In genomic region chr1:1783320-1783719, GRCh38 we compare ENCODE assay signal across 8 cellular contexts. TPM values are rescaled to one million over a fixed set of nuclear protein-coding genes. Genes with fewer than 3 reads are reported as not detected.
DNase-seq lines count a peak whose midpoint lies in the region; ATAC-seq, FAIRE-seq and TF ChIP-seq lines count a peak whose summit lies in the region.

No MANE protein-coding gene starts in this region.

- H3K4me2 ChIP-seq in A549 = peak overlapping the region; percentile 55

- H3K9me3 ChIP-seq in A549 = no peaks in the 10 kb centered on the region
- no peaks in the 10 kb centered on the region for H3K9me3 ChIP-seq in HEK293 (ENCODE audit: control insufficient read depth, insufficient read depth, low read depth, low read length)
- no peaks in the 10 kb centered on the region for H3K9me3 ChIP-seq in breast epithelium

- H3K27ac Mint-ChIP-seq in natural killer cell treated with Interleukin-12 subunit alpha and Interleukin-12 subunit beta and Interleukin-15 and Interleukin-18, amount 100 ng/mL, for 72 hours = peak overlapping the region; percentile 69 to 96

- peak overlapping the region; percentile 43 for H3K4me3 Mint-ChIP-seq in natural killer cell treated with Interleukin-12 subunit alpha and Interleukin-12 subunit beta and Interleukin-15 and Interleukin-18, amount 100 ng/mL, for 72 hours

- H3K4me3 ChIP-seq in A549 (no peak overlapping the region), HEK293 (ENCODE audit: low read depth, low read length) (no peak overlapping the region), breast epithelium (no peak overlapping the region)

- TF ChIP-seq RAD21 in A549 (conservative IDR thresholded peaks at IDR 0.05 in 1 of 2, IDR thresholded peaks at IDR 0.05 in 1 of 2) = no peak

- peaks cover 35% of the 10 kb centered on the region for H3K4me1 ChIP-seq in A549
- no peaks in the 10 kb centered on the region for H3K4me1 ChIP-seq in HEK293 (ENCODE audit: control insufficient read depth, insufficient read depth, low read length)
- H3K4me1 ChIP-seq in breast epithelium = peaks cover 3 to 36% of the 10 kb centered on the region in 2 donors

- no peak for TF ChIP-seq EP300 in A549 (IDR thresholded peaks at IDR 0.05)

- no peaks in the 10 kb centered on the region for H3K27me3 ChIP-seq in breast epithelium

- 91% methylated on average over 6 of the region's 8 CpGs for WGBS in A549 (ENCODE audit: missing lambda C conversion rate)

- peaks cover 32 to 36% of the 10 kb centered on the region in 2 donors for H3K4me1 Mint-ChIP-seq in natural killer cell treated with Interleukin-12 subunit alpha and Interleukin-12 subunit beta and Interleukin-15 and Interleukin-18, amount 100 ng/mL, for 72 hours (ENCODE audit: low read depth in 2 of 2)

- H3K36me3 Mint-ChIP-seq in natural killer cell treated with Interleukin-12 subunit alpha and Interleukin-12 subunit beta and Interleukin-15 and Interleukin-18, amount 100 ng/mL, for 72 hours = peaks cover 10% of the 10 kb centered on the region

- no peaks in the 10 kb centered on the region for H3K27me3 Mint-ChIP-seq in natural killer cell treated with Interleukin-12 subunit alpha and Interleukin-12 subunit beta and Interleukin-15 and Interleukin-18, amount 100 ng/mL, for 72 hours

- CTCF ChIA-PET in A549 (lab: Yijun Ruan, JAX) = no interaction called here
- CTCF ChIA-PET in HEK293 (lab: Yijun Ruan, JAX) = no interaction called here

- H3K27ac ChIP-seq in A549 (peak overlapping the region in 1 of 2 experiments; percentile 79; a peak in 3 of 6 replicates), HEK293 (ENCODE audit: extremely low read depth, low read depth, low read length) (no peak overlapping the region), breast epithelium (peak overlapping the region; percentile 90 to 96)

- DNase-seq in A549 (ENCODE audit: low read depth in 1 of 2, low spot score in 1 of 2) = no peak
- no peak for DNase-seq in breast epithelium (ENCODE audit: low spot score in 2 of 2)
- DNase-seq in natural killer cell treated with Interleukin-12 subunit alpha and Interleukin-12 subunit beta and Interleukin-15 and Interleukin-18, amount 100 ng/mL, for 72 hours (ENCODE audit: low spot score) = no peak
- no peak for DNase-seq in T-helper 9 cell
- no peak for DNase-seq in DMS 273 (lab: John Stamatoyannopoulos, UW; ENCODE audit: unreplicated experiment)
- no peak for DNase-seq in HUDEP-2 (lab: John Stamatoyannopoulos, UW; ENCODE audit: unreplicated experiment in 76 of 76)
- DNase-seq in retina = no peak

- intact Hi-C loops in breast epithelium (cut with DNase I; ENCODE audit: low total_unique reads) = no loop called here

- POLR2A ChIA-PET in A549 (lab: Yijun Ruan, JAX) (no interaction called here), HEK293 (lab: Yijun Ruan, JAX) (no interaction called here)

- ATAC-seq in A549 = no peak
- ATAC-seq in natural killer cell treated with Interleukin-12 subunit alpha and Interleukin-12 subunit beta and Interleukin-15 and Interleukin-18, amount 100 ng/mL, for 72 hours = no peak

- H3K36me3 ChIP-seq in HEK293 (ENCODE audit: control insufficient read depth in 2 of 2, insufficient read depth in 1 of 2, low read length in 2 of 2) (peaks cover 15 to 41% of the 10 kb centered on the region in 2 experiments), breast epithelium (peaks cover under 1% of the 10 kb centered on the region)

- TF ChIP-seq POLR2A in A549 (IDR thresholded peaks at IDR 0.05; ENCODE audit: low read length) (no peak), breast epithelium (IDR thresholded peaks at IDR 0.05) (no peak)

- FAIRE-seq in A549 (lab: Jason Lieb, UNC) = no peak

- H3K9me3 Mint-ChIP-seq in natural killer cell treated with Interleukin-12 subunit alpha and Interleukin-12 subunit beta and Interleukin-15 and Interleukin-18, amount 100 ng/mL, for 72 hours = no peaks in the 10 kb centered on the region

- no peak for TF ChIP-seq CTCF in A549 (IDR thresholded peaks at IDR 0.05)
- TF ChIP-seq CTCF in HEK293 (tag by site-specific recombination; IDR thresholded peaks at IDR 0.05) = no peak
- no peak for TF ChIP-seq CTCF in breast epithelium (IDR thresholded peaks at IDR 0.05)

TF ChIP-seq in A549, 52 proteins besides CTCF, POLR2A, EP300 and RAD21:
- no peak for TF ChIP-seq HDAC2 (IDR thresholded peaks at IDR 0.05)
- no peak for TF ChIP-seq JUNB (IDR thresholded peaks at IDR 0.05)
- no peak for TF ChIP-seq SMC3 (IDR thresholded peaks at IDR 0.05)
- no peak for TF ChIP-seq NFE2L2 (conservative IDR thresholded peaks at IDR 0.05; ENCODE audit: low read length)
- TF ChIP-seq USF2 (IDR thresholded peaks at IDR 0.05) = no peak
- no peak for TF ChIP-seq CEBPB (IDR thresholded peaks at IDR 0.05)
- TF ChIP-seq KDM1A (IDR thresholded peaks at IDR 0.05; ENCODE audit: low read depth) = no peak
- TF ChIP-seq ESRRA (IDR thresholded peaks at IDR 0.05; ENCODE audit: borderline replicate concordance, low read length) = no peak

TF ChIP-seq in HEK293, 187 proteins besides CTCF, POLR2A, EP300 and RAD21:
- TF ChIP-seq ATF2 (tag by site-specific recombination; IDR thresholded peaks at IDR 0.05; ENCODE audit: low read depth) = no peak
- TF ChIP-seq ZNF211 (tag by site-specific recombination; IDR thresholded peaks at IDR 0.05; ENCODE audit: low read depth) = no peak
- TF ChIP-seq ZNF341 (tag by site-specific recombination; IDR thresholded peaks at IDR 0.05; ENCODE audit: low read depth) = peak; percentile 2; the same call in 1 of the 2 replicates
- 0 out of 2 replicates have a peak, but pooled peaks have one; percentile 22 for TF ChIP-seq HIC1 (tag by site-specific recombination; IDR thresholded peaks at IDR 0.05)
TF ChIP-seq in HEK293: peak in this region for 2.

RNA-seq across cellular contexts. Expression of gene NADK, which starts 5.0 kb away (rescaled TPM):
- 32.9 and 35.8 TPM in 2 replicates for polyA plus RNA-seq in A549 (2011; rRNA removed)
- 59.4 and 67.3 TPM in 2 replicates for polyA plus RNA-seq in A549 (2012; cell fraction: cytosol; rRNA removed)
- polyA plus RNA-seq in A549 (2012; cell fraction: nucleus; rRNA removed) = 99.9 and 131 TPM in 2 replicates
- polyA plus RNA-seq in A549 (2017; fragmentation: RNase III; extraction: RNeasy Plus Mini Kit Qiagen cat#74134 plus additional on column Dnase treatment) = 37.1 to 40.0 TPM (median 38.4 TPM) in 3 replicates
- polyA minus RNA-seq in A549 (2011; rRNA and poly(A)+ RNA removed) = 20.1 and 27.9 TPM in 2 replicates
- 10 to 100 TPM; 71.1 to 89.1 (median 87.4) TPM for total RNA-seq in breast epithelium
- total RNA-seq in natural killer cell treated with Interleukin-12 subunit alpha and Interleukin-12 subunit beta and Interleukin-15 and Interleukin-18, amount 100 ng/mL, for 72 hours = 100 to 1,000 TPM in 1 of 2 donors, 10 to 100 TPM in 1; 89.1 to 145 TPM

RNA-seq across cellular contexts. Expression of gene CDK11A, which starts 59.2 kb away (rescaled TPM):
- 6.7 and 13.7 TPM in 2 replicates for polyA plus RNA-seq in A549 (2011; rRNA removed)
- 14.4 and 18.0 TPM in 2 replicates for polyA plus RNA-seq in A549 (2012; cell fraction: cytosol; rRNA removed)
- polyA plus RNA-seq in A549 (2012; cell fraction: nucleus; rRNA removed) = 147 and 150 TPM in 2 replicates
- 34.1 to 40.9 TPM (median 36.4 TPM) in 3 replicates for polyA plus RNA-seq in A549 (2017; fragmentation: RNase III; extraction: RNeasy Plus Mini Kit Qiagen cat#74134 plus additional on column Dnase treatment)
- polyA minus RNA-seq in A549 (2011; rRNA and poly(A)+ RNA removed) = 7.4 and 12.4 TPM in 2 replicates
- 10 to 100 TPM; 27.8 to 51.8 (median 41.6) TPM for total RNA-seq in breast epithelium
- 100 to 1,000 TPM in 1 of 2 donors, 10 to 100 TPM in 1; 75.9 to 129 TPM for total RNA-seq in natural killer cell treated with Interleukin-12 subunit alpha and Interleukin-12 subunit beta and Interleukin-15 and Interleukin-18, amount 100 ng/mL, for 72 hours
